In the genomic region with DNA sequence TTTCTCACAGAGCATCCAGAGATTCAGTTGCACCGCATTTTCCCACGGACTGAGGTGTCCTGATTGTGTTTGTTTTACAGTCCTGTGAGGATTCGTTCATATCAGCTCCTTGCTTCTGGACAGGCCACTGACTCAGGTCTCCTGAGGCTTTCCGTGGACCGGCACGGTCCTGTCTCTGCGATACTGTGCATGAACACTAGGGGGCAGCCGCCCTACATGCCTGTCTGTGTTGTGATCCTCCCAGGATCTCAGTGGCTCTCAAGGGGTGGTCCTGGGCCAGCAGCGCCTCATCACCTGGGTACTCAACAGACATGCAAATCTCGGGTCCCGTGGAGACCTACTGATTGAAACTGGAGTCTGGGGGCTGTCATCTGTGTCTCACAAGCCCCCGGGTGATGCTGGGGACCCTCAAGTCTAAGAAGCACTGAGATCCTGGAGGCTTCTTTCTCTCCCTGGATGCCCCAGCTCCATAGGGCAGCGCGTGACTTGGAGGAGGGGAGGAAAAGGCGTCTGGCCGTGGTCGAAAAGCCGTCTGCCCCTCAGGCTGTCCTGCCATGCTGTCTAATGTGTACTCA, we compare ENCODE assay signal across 8 cellular contexts. TPM values are rescaled to one million over a fixed set of nuclear protein-coding genes. Genes with fewer than 3 reads are reported as not detected.
DNase-seq lines count a peak whose midpoint lies in the region; ATAC-seq and TF ChIP-seq lines count a peak whose summit lies in the region.

No MANE protein-coding gene starts in this region.

- H3K36me3 Mint-ChIP-seq in T-cell = no peaks in the 10 kb centered on the region
- no peaks in the 10 kb centered on the region for H3K36me3 Mint-ChIP-seq in activated naive CD8-positive, alpha-beta T cell treated with anti-CD3 and anti-CD28 coated beads, Interleukin-2, amount 50 U/mL, for 24 hours (ENCODE audit: low read depth)

- H3K4me1 ChIP-seq in heart right ventricle (peaks cover 0 to 42% (median 20%) of the 10 kb centered on the region in 9 donors), aorta (ENCODE audit: control insufficient read depth in 1 of 2, insufficient read depth in 2 of 2, low read length in 2 of 2) (no peaks in the 10 kb centered on the region)

- intact Hi-C loops in heart right ventricle (cut with DNase I) = loop anchor here (1.0 to 10.0 kb wide), 16 partner anchors 31 to 1824 kb away; a partner anchor contains a TSS
- intact Hi-C loops in aorta (cut with DNase I) = loop anchor here (1.0 to 10.0 kb wide), 6 partner anchors 47 to 334 kb away; a partner anchor contains a TSS

- H3K27me3 Mint-ChIP-seq in T-cell = peaks cover 3 to 7% of the 10 kb centered on the region in 2 donors
- H3K27me3 Mint-ChIP-seq in activated naive CD8-positive, alpha-beta T cell treated with anti-CD3 and anti-CD28 coated beads, Interleukin-2, amount 50 U/mL, for 24 hours = peaks cover 4% of the 10 kb centered on the region

- peak; percentile 98 to 100 (median 99) for TF ChIP-seq CTCF in heart right ventricle (IDR thresholded peaks at IDR 0.05)

- no peaks in the 10 kb centered on the region for H3K9me3 Mint-ChIP-seq in T-cell
- no peaks in the 10 kb centered on the region for H3K9me3 Mint-ChIP-seq in activated naive CD8-positive, alpha-beta T cell treated with anti-CD3 and anti-CD28 coated beads, Interleukin-2, amount 50 U/mL, for 24 hours

- peak; percentile 73 for ATAC-seq in GM21717 (IDR thresholded peaks at IDR 0.05; ENCODE audit: unreplicated experiment)
- ATAC-seq in T-cell (replicated peaks in 1 of 4) = peak; percentile 82 to 92 (median 89)
- ATAC-seq in activated naive CD8-positive, alpha-beta T cell treated with anti-CD3 and anti-CD28 coated beads, Interleukin-2, amount 50 U/mL, for 24 hours = peak; percentile 83
- peak; percentile 91 to 97 (median 95) for ATAC-seq in heart right ventricle
- peak; percentile 94 for ATAC-seq in aorta (ENCODE audit: low FRiP score)

- no peak overlapping the region for H3K4me3 Mint-ChIP-seq in T-cell
- no peak overlapping the region for H3K4me3 Mint-ChIP-seq in activated naive CD8-positive, alpha-beta T cell treated with anti-CD3 and anti-CD28 coated beads, Interleukin-2, amount 50 U/mL, for 24 hours

- no peak overlapping the region for H3K4me3 ChIP-seq in heart right ventricle
- H3K4me3 ChIP-seq in aorta (ENCODE audit: low read length in 2 of 2) = no peak overlapping the region

- POLR2A ChIA-PET in T-cell (lab: Charles Lee) = no interaction called here

- no peaks in the 10 kb centered on the region for H3K27me3 ChIP-seq in heart right ventricle
- H3K27me3 ChIP-seq in aorta (ENCODE audit: control insufficient read depth in 1 of 2, insufficient read depth in 2 of 2, low read length in 1 of 2) = no peaks in the 10 kb centered on the region

- peaks cover 0 to 16% (median 0%) of the 10 kb centered on the region in 9 donors for H3K36me3 ChIP-seq in heart right ventricle
- H3K36me3 ChIP-seq in aorta (ENCODE audit: control insufficient read depth in 1 of 2, insufficient read depth in 2 of 2, low read length in 1 of 2) = no peaks in the 10 kb centered on the region

- WGBS in heart right ventricle, 2 donors = 11 to 13% methylated on average over 18 of the region's 18 CpGs
- 9 to 12% methylated on average over 16 to 18 of the region's 18 CpGs for WGBS in aorta, 2 donors

- DNase-seq in DMS114 treated with DMSO at 0.1 percent for 48 hours (lab: John Stamatoyannopoulos, UW; ENCODE audit: unreplicated experiment) (peak; percentile 64), M059J (ENCODE audit: low read depth) (peak; percentile 78), T-cell (peak; percentile 48 to 85 (median 74)), heart right ventricle (peak; percentile 89 to 92), putamen (ENCODE audit: low spot score) (peak; percentile 60), aorta (peak; percentile 91 to 96)
- DNase-seq in activated naive CD8-positive, alpha-beta T cell treated with anti-CD3 and anti-CD28 coated beads, Interleukin-2, amount 50 U/mL, for 24 hours = peak; percentile 87

- no peak overlapping the region for H3K27ac Mint-ChIP-seq in T-cell
- H3K27ac Mint-ChIP-seq in activated naive CD8-positive, alpha-beta T cell treated with anti-CD3 and anti-CD28 coated beads, Interleukin-2, amount 50 U/mL, for 24 hours = peak overlapping the region; percentile 22

- peak overlapping the region in 4 of 10 donors; percentile 53 to 79 (median 62) for H3K27ac ChIP-seq in heart right ventricle
- no peak overlapping the region for H3K27ac ChIP-seq in aorta (ENCODE audit: low read depth in 1 of 2, low read length in 2 of 2)

- CTCF ChIA-PET in T-cell (lab: Charles Lee) = interaction anchor here (0.6 to 2.5 kb wide), 21 partner anchors 11 to 847 kb away, joined by 3 to 40 read pairs (median 4); no protein-coding TSS in a partner anchor

- peaks cover 6 to 7% (median 6%) of the 10 kb centered on the region in 3 donors for H3K4me1 Mint-ChIP-seq in T-cell
- peaks cover 18% of the 10 kb centered on the region for H3K4me1 Mint-ChIP-seq in activated naive CD8-positive, alpha-beta T cell treated with anti-CD3 and anti-CD28 coated beads, Interleukin-2, amount 50 U/mL, for 24 hours

- H3K9me3 ChIP-seq in heart right ventricle = no peaks in the 10 kb centered on the region
- H3K9me3 ChIP-seq in aorta (ENCODE audit: control insufficient read depth, low read length) = no peaks in the 10 kb centered on the region

RNA-seq across cellular contexts. Expression of a gene that starts 28.9 kb away (rescaled TPM):
- not detected in 2 replicates for total RNA-seq in M059J (2014; rRNA removed; shearing (Covaris generic))
- total RNA-seq in T-cell = under 1 TPM in 3 of 5 donors, not detected in 2; 0.25 to 0.59 (median 0.44) TPM
- 1 to 10 TPM in 4 of 10 donors, under 1 TPM in 4, not detected in 2; 0.34 to 3.0 (median 0.80) TPM for total RNA-seq in heart right ventricle
- 1 to 10 TPM; 1.9 to 9.4 TPM for polyA plus RNA-seq in heart right ventricle
- 10 to 100 TPM in 1 of 2 donors, 1 to 10 TPM in 1; 3.3 to 38.3 TPM for total RNA-seq in aorta
- polyA plus RNA-seq in aorta = 1 to 10 TPM in 1 of 2 donors, under 1 TPM in 1; 0.97 to 9.3 TPM
